ENCODE assay signal across 1 cellular context in the genomic region with DNA sequence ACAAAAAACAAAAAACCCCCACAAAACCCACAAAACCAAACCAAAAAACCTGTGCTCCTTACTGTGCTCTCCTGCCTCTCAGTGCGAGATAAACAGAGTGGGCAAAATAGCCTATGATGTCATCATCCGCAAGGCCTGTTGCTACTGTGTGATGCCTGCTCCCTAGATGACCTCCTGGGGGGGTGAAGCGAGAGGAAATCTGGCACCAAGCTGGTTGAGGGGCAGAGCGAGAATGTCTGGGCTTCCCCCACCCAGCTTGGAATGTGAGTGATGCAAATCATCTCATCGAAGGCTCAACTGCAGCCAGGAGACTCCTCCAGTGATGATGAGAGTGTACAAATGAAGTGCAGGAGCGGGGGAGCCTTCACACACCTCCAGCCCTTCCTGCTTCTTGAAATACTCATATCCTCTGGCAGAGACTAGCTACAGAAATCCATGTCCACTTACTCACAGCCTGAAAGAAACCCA.
TF ChIP-seq lines count a peak whose summit lies in the region.

No MANE protein-coding gene starts in this region.

TF ChIP-seq in A549, 52 proteins besides CTCF, POLR2A, EP300 and RAD21 (continued from another document):
- TF ChIP-seq, protein P1, sequence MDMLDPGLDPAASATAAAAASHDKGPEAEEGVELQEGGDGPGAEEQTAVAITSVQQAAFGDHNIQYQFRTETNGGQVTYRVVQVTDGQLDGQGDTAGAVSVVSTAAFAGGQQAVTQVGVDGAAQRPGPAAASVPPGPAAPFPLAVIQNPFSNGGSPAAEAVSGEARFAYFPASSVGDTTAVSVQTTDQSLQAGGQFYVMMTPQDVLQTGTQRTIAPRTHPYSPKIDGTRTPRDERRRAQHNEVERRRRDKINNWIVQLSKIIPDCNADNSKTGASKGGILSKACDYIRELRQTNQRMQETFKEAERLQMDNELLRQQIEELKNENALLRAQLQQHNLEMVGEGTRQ (IDR thresholded peaks at IDR 0.05), result no peak
- no peak for TF ChIP-seq FOXS1 (CRISPR knock-in tag; IDR thresholded peaks at IDR 0.05)
- TF ChIP-seq HEYL (CRISPR knock-in tag; IDR thresholded peaks at IDR 0.05), result no peak
- TF ChIP-seq JUNB (IDR thresholded peaks at IDR 0.05), result peak; percentile 82
- TF ChIP-seq ESRRA (IDR thresholded peaks at IDR 0.05; ENCODE audit: borderline replicate concordance, low read length), result no peak
- TF ChIP-seq POLR2AphosphoS2 (conservative IDR thresholded peaks at IDR 0.05; ENCODE audit: low read length), result no peak
- TF ChIP-seq HOXB5 (CRISPR knock-in tag; IDR thresholded peaks at IDR 0.05), result no peak
- no peak for TF ChIP-seq SREBF2 (IDR thresholded peaks at IDR 0.05)
- no peak for TF ChIP-seq PHF8 (IDR thresholded peaks at IDR 0.05; ENCODE audit: borderline replicate concordance, low read depth)
- TF ChIP-seq, protein P2, sequence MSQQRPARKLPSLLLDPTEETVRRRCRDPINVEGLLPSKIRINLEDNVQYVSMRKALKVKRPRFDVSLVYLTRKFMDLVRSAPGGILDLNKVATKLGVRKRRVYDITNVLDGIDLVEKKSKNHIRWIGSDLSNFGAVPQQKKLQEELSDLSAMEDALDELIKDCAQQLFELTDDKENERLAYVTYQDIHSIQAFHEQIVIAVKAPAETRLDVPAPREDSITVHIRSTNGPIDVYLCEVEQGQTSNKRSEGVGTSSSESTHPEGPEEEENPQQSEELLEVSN (IDR thresholded peaks at IDR 0.05; ENCODE audit: borderline replicate concordance, low read depth), result no peak
- TF ChIP-seq RCOR1 (IDR thresholded peaks at IDR 0.05; ENCODE audit: low read depth, low read length), result no peak
- no peak for TF ChIP-seq NR3C1 (IDR thresholded peaks at IDR 0.05)
- no peak for TF ChIP-seq RARB (CRISPR knock-in tag; IDR thresholded peaks at IDR 0.05)
- no peak for TF ChIP-seq MAZ (IDR thresholded peaks at IDR 0.05; ENCODE audit: borderline replicate concordance, low read depth, low read length)
- TF ChIP-seq MYC (IDR thresholded peaks at IDR 0.05; ENCODE audit: borderline replicate concordance, low read length), result no peak
- TF ChIP-seq, protein P3, sequence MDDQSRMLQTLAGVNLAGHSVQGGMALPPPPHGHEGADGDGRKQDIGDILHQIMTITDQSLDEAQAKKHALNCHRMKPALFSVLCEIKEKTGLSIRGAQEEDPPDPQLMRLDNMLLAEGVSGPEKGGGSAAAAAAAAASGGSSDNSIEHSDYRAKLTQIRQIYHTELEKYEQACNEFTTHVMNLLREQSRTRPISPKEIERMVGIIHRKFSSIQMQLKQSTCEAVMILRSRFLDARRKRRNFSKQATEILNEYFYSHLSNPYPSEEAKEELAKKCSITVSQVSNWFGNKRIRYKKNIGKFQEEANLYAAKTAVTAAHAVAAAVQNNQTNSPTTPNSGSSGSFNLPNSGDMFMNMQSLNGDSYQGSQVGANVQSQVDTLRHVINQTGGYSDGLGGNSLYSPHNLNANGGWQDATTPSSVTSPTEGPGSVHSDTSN (IDR thresholded peaks at IDR 0.05), result no peak
- TF ChIP-seq, protein P4, sequence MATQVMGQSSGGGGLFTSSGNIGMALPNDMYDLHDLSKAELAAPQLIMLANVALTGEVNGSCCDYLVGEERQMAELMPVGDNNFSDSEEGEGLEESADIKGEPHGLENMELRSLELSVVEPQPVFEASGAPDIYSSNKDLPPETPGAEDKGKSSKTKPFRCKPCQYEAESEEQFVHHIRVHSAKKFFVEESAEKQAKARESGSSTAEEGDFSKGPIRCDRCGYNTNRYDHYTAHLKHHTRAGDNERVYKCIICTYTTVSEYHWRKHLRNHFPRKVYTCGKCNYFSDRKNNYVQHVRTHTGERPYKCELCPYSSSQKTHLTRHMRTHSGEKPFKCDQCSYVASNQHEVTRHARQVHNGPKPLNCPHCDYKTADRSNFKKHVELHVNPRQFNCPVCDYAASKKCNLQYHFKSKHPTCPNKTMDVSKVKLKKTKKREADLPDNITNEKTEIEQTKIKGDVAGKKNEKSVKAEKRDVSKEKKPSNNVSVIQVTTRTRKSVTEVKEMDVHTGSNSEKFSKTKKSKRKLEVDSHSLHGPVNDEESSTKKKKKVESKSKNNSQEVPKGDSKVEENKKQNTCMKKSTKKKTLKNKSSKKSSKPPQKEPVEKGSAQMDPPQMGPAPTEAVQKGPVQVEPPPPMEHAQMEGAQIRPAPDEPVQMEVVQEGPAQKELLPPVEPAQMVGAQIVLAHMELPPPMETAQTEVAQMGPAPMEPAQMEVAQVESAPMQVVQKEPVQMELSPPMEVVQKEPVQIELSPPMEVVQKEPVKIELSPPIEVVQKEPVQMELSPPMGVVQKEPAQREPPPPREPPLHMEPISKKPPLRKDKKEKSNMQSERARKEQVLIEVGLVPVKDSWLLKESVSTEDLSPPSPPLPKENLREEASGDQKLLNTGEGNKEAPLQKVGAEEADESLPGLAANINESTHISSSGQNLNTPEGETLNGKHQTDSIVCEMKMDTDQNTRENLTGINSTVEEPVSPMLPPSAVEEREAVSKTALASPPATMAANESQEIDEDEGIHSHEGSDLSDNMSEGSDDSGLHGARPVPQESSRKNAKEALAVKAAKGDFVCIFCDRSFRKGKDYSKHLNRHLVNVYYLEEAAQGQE (IDR thresholded peaks at IDR 0.05), result no peak
- no peak for TF ChIP-seq ZFP36 (IDR thresholded peaks at IDR 0.05; ENCODE audit: borderline replicate concordance, partially characterized antibody)
- TF ChIP-seq EHF (CRISPR knock-in tag; IDR thresholded peaks at IDR 0.05), result no peak
- no peak for TF ChIP-seq EHMT2 (IDR thresholded peaks at IDR 0.05; ENCODE audit: low read depth)
- no peak for TF ChIP-seq ZSCAN20 (CRISPR knock-in tag; IDR thresholded peaks at IDR 0.05)
- TF ChIP-seq, protein P5, sequence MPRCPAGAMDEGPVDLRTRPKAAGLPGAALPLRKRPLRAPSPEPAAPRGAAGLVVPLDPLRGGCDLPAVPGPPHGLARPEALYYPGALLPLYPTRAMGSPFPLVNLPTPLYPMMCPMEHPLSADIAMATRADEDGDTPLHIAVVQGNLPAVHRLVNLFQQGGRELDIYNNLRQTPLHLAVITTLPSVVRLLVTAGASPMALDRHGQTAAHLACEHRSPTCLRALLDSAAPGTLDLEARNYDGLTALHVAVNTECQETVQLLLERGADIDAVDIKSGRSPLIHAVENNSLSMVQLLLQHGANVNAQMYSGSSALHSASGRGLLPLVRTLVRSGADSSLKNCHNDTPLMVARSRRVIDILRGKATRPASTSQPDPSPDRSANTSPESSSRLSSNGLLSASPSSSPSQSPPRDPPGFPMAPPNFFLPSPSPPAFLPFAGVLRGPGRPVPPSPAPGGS (IDR thresholded peaks at IDR 0.05), result peak; percentile 91; the same call in 2 of the 3 replicates
- TF ChIP-seq GATA3 (IDR thresholded peaks at IDR 0.05; ENCODE audit: borderline replicate concordance), result peak; percentile 85
- no peak for TF ChIP-seq NPAS2 (CRISPR knock-in tag; IDR thresholded peaks at IDR 0.05; ENCODE audit: borderline replicate concordance)
- TF ChIP-seq CBX8 (IDR thresholded peaks at IDR 0.05), result no peak
- TF ChIP-seq FOSL2 (IDR thresholded peaks at IDR 0.05), result peak; percentile 64
- TF ChIP-seq FOSL2 (CRISPR knock-in tag; IDR thresholded peaks at IDR 0.05), result peak; percentile 73
- peak; percentile 52; the same call in 1 of the 3 replicates for TF ChIP-seq SMC3 (IDR thresholded peaks at IDR 0.05)
- no peak for TF ChIP-seq FOSB (CRISPR knock-in tag; IDR thresholded peaks at IDR 0.05)
- no peak for TF ChIP-seq RNF2 (IDR thresholded peaks at IDR 0.05; ENCODE audit: borderline replicate concordance, low read depth)
- no peak for TF ChIP-seq HOXA7 (CRISPR knock-in tag; IDR thresholded peaks at IDR 0.05)
- no peak for TF ChIP-seq ZC3H11A (IDR thresholded peaks at IDR 0.05)
- TF ChIP-seq HDAC2 (IDR thresholded peaks at IDR 0.05), result no peak
- TF ChIP-seq, protein P6, sequence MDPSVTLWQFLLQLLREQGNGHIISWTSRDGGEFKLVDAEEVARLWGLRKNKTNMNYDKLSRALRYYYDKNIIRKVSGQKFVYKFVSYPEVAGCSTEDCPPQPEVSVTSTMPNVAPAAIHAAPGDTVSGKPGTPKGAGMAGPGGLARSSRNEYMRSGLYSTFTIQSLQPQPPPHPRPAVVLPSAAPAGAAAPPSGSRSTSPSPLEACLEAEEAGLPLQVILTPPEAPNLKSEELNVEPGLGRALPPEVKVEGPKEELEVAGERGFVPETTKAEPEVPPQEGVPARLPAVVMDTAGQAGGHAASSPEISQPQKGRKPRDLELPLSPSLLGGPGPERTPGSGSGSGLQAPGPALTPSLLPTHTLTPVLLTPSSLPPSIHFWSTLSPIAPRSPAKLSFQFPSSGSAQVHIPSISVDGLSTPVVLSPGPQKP (IDR thresholded peaks at IDR 0.05; ENCODE audit: low read depth, low read length), result no peak
TF ChIP-seq in A549: peak in this region for 9.
